In genomic region chr20:39103305-39103704, GRCh38 we compare ENCODE assay signal across 27 cellular contexts.
"Had no signal": no experiment of that assay in that cellular context is flagged by ENCODE, and none has a peak within 500 bp of the region (broad histone marks: within the 10 kb centered on the region; RNA-seq: fewer than 3 reads in every experiment).

No MANE protein-coding gene starts in this region.

- FAIRE-seq: islet of Langerhans, kidney had no signal

- H3K27me3 ChIP-seq: right atrium auricular region, testis, thyroid gland, upper lobe of left lung had no signal

- H3K9me3 ChIP-seq: lower lobe of right lung, neutrophil, testis, thyroid gland, transverse colon, upper lobe of left lung had no signal

- H3K4me1 ChIP-seq: left lung, lower lobe of right lung, parathyroid adenoma, right atrium auricular region, stomach, testis, thyroid gland, transverse colon, upper lobe of left lung had no signal

- ATAC-seq: left colon; left lung; lower lobe of right lung; naive thymus-derived CD8-positive, alpha-beta T cell; sciatic nerve; stimulated activated naive B cell treated with anti-CD40 and anti-IgM and Interleukin-4, amounts not matched to agents 10 μg/mL and 1 μg/mL and 100 μg/mL, for 72 hours; stimulated activated naive CD8-positive, alpha-beta T cell treated with anti-CD3 and anti-CD28 coated beads, Interleukin-15, Interleukin-2, amounts not matched to agents 100 U/mL and 50 U/mL, for 24 hours had no signal

- H3K4me3 ChIP-seq: left lung, lower lobe of right lung, right atrium auricular region, skin epidermis, stomach, testis, thyroid gland, transverse colon, upper lobe of left lung had no signal

- H3K79me2 ChIP-seq: parathyroid adenoma had no signal

- H3K27ac ChIP-seq: left lung, lower lobe of right lung, neutrophil, parathyroid adenoma, right atrium auricular region, skin epidermis, stomach, testis, thyroid gland, transverse colon, upper lobe of left lung had no signal

- H2AFZ ChIP-seq: parathyroid adenoma had no signal

- DNase-seq: hypothalamus; immature natural killer cell; kidney; left colon; left lung; lower lobe of right lung; mammary epithelial cell; mesenchymal stem cell; naive thymus-derived CD8-positive, alpha-beta T cell; occipital lobe; stimulated activated CD4-positive, alpha-beta T cell treated with anti-CD3 and anti-CD28 coated beads, Interleukin-12 subunit alpha, Interleukin-12 subunit beta, amount 100 ng/mL, for 4 hours; stimulated activated CD4-positive, alpha-beta T cell treated with anti-CD3 and anti-CD28 coated beads, Interleukin-15, amount 100 ng/mL, for 24 hours; stimulated activated CD4-positive, alpha-beta T cell treated with anti-CD3 and anti-CD28 coated beads, Interleukin-2, amount 100 ng/mL, for 24 hours; stimulated activated CD4-positive, alpha-beta T cell treated with anti-CD3 and anti-CD28 coated beads, Interleukin-4, amount 100 ng/mL, for 1 hour; stimulated activated naive B cell treated with anti-CD40 and anti-IgM and Interleukin-4, amounts not matched to agents 10 μg/mL and 1 μg/mL and 100 μg/mL, for 72 hours; stimulated activated naive CD8-positive, alpha-beta T cell treated with anti-CD3 and anti-CD28 coated beads, Interleukin-15, Interleukin-2, amounts not matched to agents 100 U/mL and 50 U/mL, for 24 hours; stomach; testis; thyroid gland; transverse colon; upper lobe of left lung had no signal

- H3K9ac ChIP-seq: parathyroid adenoma had no signal

- H3K36me3 ChIP-seq: left lung, lower lobe of right lung, neutrophil, right atrium auricular region, stomach, thyroid gland, transverse colon, upper lobe of left lung had no signal
